Comparison of ENCODE assay signal across 31 cellular contexts in the genomic region with DNA sequence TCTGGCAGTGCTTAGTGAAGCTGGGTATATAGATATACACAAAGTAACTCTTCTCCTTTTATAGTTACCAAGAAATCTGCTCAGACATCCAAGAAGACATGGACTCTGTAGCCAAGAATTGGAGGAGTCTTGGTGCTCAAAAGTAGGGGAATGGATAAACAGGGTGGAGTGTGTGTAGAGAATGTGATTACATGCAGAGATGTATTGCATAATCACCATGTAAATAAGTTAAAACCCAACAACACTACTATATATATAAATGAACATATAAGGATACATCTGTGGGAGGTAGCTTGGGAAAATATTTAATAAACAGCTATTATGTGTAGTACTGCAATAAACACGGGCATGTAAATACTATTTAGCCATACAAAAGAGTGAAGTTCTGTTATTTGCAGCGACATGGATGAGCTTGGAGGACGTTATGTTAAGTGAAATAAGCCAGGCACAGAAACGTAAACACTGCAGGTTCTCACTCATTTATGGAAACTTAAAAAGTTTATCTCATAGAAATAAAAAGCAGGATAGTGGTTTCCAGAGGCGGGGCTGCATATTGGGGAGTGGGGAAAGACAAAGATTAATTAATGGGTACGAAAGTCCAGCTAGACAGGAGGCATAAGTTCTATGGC.
"Had no signal": no experiment of that assay in that cellular context is flagged by ENCODE, and none has a peak within 500 bp of the region (broad histone marks: within the 10 kb centered on the region; RNA-seq: fewer than 3 reads in every experiment).

No MANE protein-coding gene starts in this region.

- H3K27ac ChIP-seq: adrenal gland, body of pancreas, esophagus muscularis mucosa, foreskin keratinocyte, gastrocnemius medialis, WERI-Rb-1 had no signal

- ATAC-seq: activated CD4-positive, CD25-positive, alpha-beta regulatory T cell treated with anti-CD3 and anti-CD28 coated beads, Interleukin-2, amount 50 U/mL, for 24 hours; activated CD8-positive, alpha-beta memory T cell treated with anti-CD3 and anti-CD28 coated beads, Interleukin-2, amount 10 ng/mL, durations not matched to agents 7 days and 5 days; activated CD8-positive, alpha-beta T cell treated with anti-CD3 and anti-CD28 coated beads, Interleukin-2, amount 10 ng/mL, durations not matched to agents 7 days and 5 days; activated naive CD8-positive, alpha-beta T cell treated with anti-CD3 and anti-CD28 coated beads, Interleukin-2, amount 50 U/mL, for 24 hours; body of pancreas; effector memory CD8-positive, alpha-beta T cell; foreskin keratinocyte; gastrocnemius medialis; T-helper 17 cell had no signal

- H3K4me3 ChIP-seq: adrenal gland, body of pancreas, esophagus muscularis mucosa, gastrocnemius medialis had no signal

- H3K9me3 ChIP-seq: adrenal gland, body of pancreas, gastrocnemius medialis had no signal

- H3K4me1 ChIP-seq: adrenal gland, body of pancreas, esophagus muscularis mucosa, foreskin keratinocyte, gastrocnemius medialis had no signal

- DNase-seq: activated B cell treated with CpG ODN at 0.5 μM for 24 hours; activated CD4-positive, alpha-beta memory T cell treated with anti-CD3 and anti-CD28 coated beads for 36 hours; activated CD4-positive, alpha-beta T cell treated with anti-CD3 and anti-CD28 coated beads for 48 hours; activated CD4-positive, alpha-beta T cell treated with anti-CD3 and anti-CD28 coated beads, Interleukin-2, amount 50 U/mL, for 1 hour; activated CD8-positive, alpha-beta memory T cell treated with anti-CD3 and anti-CD28 coated beads, Interleukin-2, amount 10 ng/mL, durations not matched to agents 7 days and 5 days; activated CD8-positive, alpha-beta memory T cell treated with anti-CD3 and anti-CD28 coated beads, Interleukin-2, amount 50 U/mL, for 4 hours; activated CD8-positive, alpha-beta T cell treated with anti-CD3 and anti-CD28 coated beads, Interleukin-2, amount 10 ng/mL, durations not matched to agents 7 days and 5 days; activated effector memory CD4-positive, alpha-beta T cell treated with anti-CD3 and anti-CD28 coated beads, Interleukin-2, amount 50 U/mL, for 16 hours; activated naive CD4-positive, alpha-beta T cell treated with anti-CD3 and anti-CD28 coated beads for 36 hours; activated naive CD8-positive, alpha-beta T cell treated with anti-CD3 and anti-CD28 coated beads for 36 hours; activated naive CD8-positive, alpha-beta T cell treated with anti-CD3 and anti-CD28 coated beads, Interleukin-2, amount 50 U/mL, for 24 hours; activated T-cell treated with anti-CD3 and anti-CD28 coated beads, Interleukin-2, amount 50 U/mL, for 1 hour; activated T-cell treated with anti-CD3 and anti-CD28 coated beads, Interleukin-2, amount 50 U/mL, for 48 hours; adrenal gland; amygdala; aorta; body of pancreas; caudate nucleus; cortex of kidney; dermis blood vessel endothelial cell; effector CD4-positive, alpha-beta T cell; effector memory CD8-positive, alpha-beta T cell; erythroblast; foreskin keratinocyte; gastrocnemius medialis; T-helper 1 cell; T-helper 17 cell; T1000; WERI-Rb-1 had no signal

- H3K27me3 ChIP-seq: adrenal gland, body of pancreas, esophagus muscularis mucosa, foreskin keratinocyte, gastrocnemius medialis had no signal

- H3K36me3 ChIP-seq: adrenal gland, esophagus muscularis mucosa, gastrocnemius medialis, WERI-Rb-1 had no signal
